Comparison of ENCODE assay signal across 11 cellular contexts in the genomic region with DNA sequence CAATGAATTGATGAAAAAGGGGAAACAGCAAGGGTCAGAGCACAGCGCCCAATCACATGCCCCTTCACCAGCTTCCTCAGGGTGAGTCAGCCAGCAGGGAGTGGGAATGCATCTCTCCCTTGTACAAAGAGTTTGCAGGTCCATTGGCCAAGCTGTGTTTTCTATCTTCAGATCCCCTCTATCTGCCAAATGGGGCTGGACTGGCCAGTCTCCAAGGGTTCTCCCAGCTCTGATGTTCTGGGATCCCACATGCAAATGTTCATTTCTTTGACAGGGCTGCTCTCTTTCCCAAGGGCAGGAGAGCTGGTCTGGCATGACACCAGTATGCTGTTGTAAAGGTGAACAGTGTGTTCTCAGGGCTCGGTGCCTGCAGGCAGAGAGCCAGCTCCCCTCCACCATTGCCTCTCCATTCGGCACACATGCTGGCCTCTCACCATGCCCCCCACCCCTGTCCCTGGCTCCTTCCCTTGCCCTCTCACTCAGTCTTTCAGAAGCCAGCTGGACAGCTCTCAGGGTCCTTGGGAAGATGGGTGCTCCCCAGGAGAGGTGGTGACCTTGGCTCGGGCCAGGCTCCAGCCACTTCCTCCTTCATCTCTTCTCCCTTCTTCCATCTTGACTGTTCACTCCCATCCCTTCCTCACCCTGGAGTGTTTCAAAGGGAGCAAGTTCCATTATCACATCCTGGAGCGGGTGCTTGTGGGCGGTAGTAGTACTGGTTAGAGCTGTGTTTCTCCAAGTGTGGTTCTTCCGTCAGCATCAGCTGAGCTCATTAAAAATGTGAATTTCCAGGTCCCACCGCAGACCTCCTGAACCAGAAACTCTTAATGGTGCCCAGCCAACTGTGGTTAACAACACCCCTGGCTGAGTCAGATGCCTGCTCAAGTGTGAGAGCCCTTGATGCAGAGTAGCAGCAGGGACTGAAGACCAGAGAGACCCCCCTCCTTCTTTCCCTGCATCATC. TPM values are rescaled to one million over a fixed set of nuclear protein-coding genes. Genes with fewer than 3 reads are reported as not detected.
DNase-seq lines count a peak whose midpoint lies in the region; ATAC-seq and TF ChIP-seq lines count a peak whose summit lies in the region.
"Had no signal": no experiment of that assay in that cellular context is flagged by ENCODE, and none has a peak within 500 bp of the region (broad histone marks: within the 10 kb centered on the region; RNA-seq: fewer than 3 reads in every experiment).

No MANE protein-coding gene starts in this region.

- H3K27me3 ChIP-seq in A673 (replicated peaks; ENCODE audit: insufficient read depth, low read depth, low read length, poor library complexity), result no peaks in the 10 kb centered on the region
- H3K27me3 ChIP-seq in H7 (ENCODE audit: control insufficient read depth, insufficient read depth, low read length), result no peaks in the 10 kb centered on the region
- H3K27me3 ChIP-seq: SJCRH30 had no signal

- no peaks in the 10 kb centered on the region for H3K9me3 Mint-ChIP-seq in activated B cell treated with CpG ODN at 0.5 μM for 24 hours
- no peaks in the 10 kb centered on the region for H3K9me3 Mint-ChIP-seq in stimulated activated effector memory CD8-positive, alpha-beta T cell treated with anti-CD3 and anti-CD28 coated beads, Interleukin-12 subunit alpha, Interleukin-12 subunit beta, amount 100 ng/mL, for 72 hours

- BruUV-seq in A673 (replicated peaks; lab: Mats Ljungman, UMichigan), result no TSS peak

- H3K4me1 Mint-ChIP-seq in activated B cell treated with CpG ODN at 0.5 μM for 24 hours, result peaks cover 30% of the 10 kb centered on the region
- peaks cover 8% of the 10 kb centered on the region for H3K4me1 Mint-ChIP-seq in stimulated activated effector memory CD8-positive, alpha-beta T cell treated with anti-CD3 and anti-CD28 coated beads, Interleukin-12 subunit alpha, Interleukin-12 subunit beta, amount 100 ng/mL, for 72 hours

- TF ChIP-seq CTCF in activated B cell treated with CpG ODN at 0.5 μM for 24 hours (IDR thresholded peaks at IDR 0.05), result no peak
- no peak for TF ChIP-seq CTCF in A673 (conservative IDR thresholded peaks at IDR 0.05; ENCODE audit: low read depth, low read length)

- intact Hi-C loops in activated B cell treated with CpG ODN at 0.5 μM for 24 hours (cut with micrococcal nuclease) (loop anchor here (5.0 kb wide), 2 partner anchors 44 to 59 kb away; a partner anchor contains a TSS), A673 (cut with micrococcal nuclease; ENCODE audit: unreplicated experiment) (no loop called here)

- H3K4me3 ChIP-seq in A673 (ENCODE audit: low read depth, low read length, poor library complexity, severe bottlenecking) (no peak overlapping the region), H7 (ENCODE audit: insufficient read depth, low read depth, low read length) (no peak overlapping the region)
- H3K4me3 ChIP-seq: SJCRH30 had no signal

- DNase-seq in activated B cell treated with CpG ODN at 0.5 μM for 24 hours (no peak), iris pigment epithelial cell (ENCODE audit: low read depth) (peak; percentile 11), GM19238 (ENCODE audit: insufficient read length, low spot score) (no peak), A673 (ENCODE audit: low spot score) (no peak), H7 (no peak)
- no peak for DNase-seq in stimulated activated effector memory CD8-positive, alpha-beta T cell treated with anti-CD3 and anti-CD28 coated beads, Interleukin-12 subunit alpha, Interleukin-12 subunit beta, amount 100 ng/mL, for 72 hours (ENCODE audit: low spot score in 2 of 2)
- DNase-seq: DMS53, NCI-H1105 treated with DMSO at 0.1 percent for 48 hours, SJCRH30 had no signal

- H3K9me3 ChIP-seq in A673 (ENCODE audit: low read depth, low read length, poor library complexity, severe bottlenecking), result no peaks in the 10 kb centered on the region
- H3K9me3 ChIP-seq: SJCRH30 had no signal

- ATAC-seq in GM19463 (IDR thresholded peaks at IDR 0.05; ENCODE audit: unreplicated experiment) (peak; percentile 68), activated B cell treated with CpG ODN at 0.5 μM for 24 hours (ENCODE audit: low read depth) (peak; percentile 78), GM21390 (IDR thresholded peaks at IDR 0.05; ENCODE audit: unreplicated experiment) (no peak)
- peak; percentile 32 for ATAC-seq in stimulated activated effector memory CD8-positive, alpha-beta T cell treated with anti-CD3 and anti-CD28 coated beads, Interleukin-12 subunit alpha, Interleukin-12 subunit beta, amount 100 ng/mL, for 72 hours

- H3K27me3 Mint-ChIP-seq in activated B cell treated with CpG ODN at 0.5 μM for 24 hours, result peaks cover 6% of the 10 kb centered on the region

- H3K4me1 ChIP-seq in A673 (ENCODE audit: insufficient read depth, low read length, poor library complexity, severe bottlenecking), result peaks cover 16% of the 10 kb centered on the region
- H3K4me1 ChIP-seq: SJCRH30 had no signal

- no peak overlapping the region for H3K27ac ChIP-seq in A673 (ENCODE audit: low read depth, low read length, poor library complexity, severe bottlenecking)
- H3K27ac ChIP-seq: SJCRH30 had no signal

- peak overlapping the region; percentile 29 for H3K4me3 Mint-ChIP-seq in activated B cell treated with CpG ODN at 0.5 μM for 24 hours
- H3K4me3 Mint-ChIP-seq in stimulated activated effector memory CD8-positive, alpha-beta T cell treated with anti-CD3 and anti-CD28 coated beads, Interleukin-12 subunit alpha, Interleukin-12 subunit beta, amount 100 ng/mL, for 72 hours, result no peak overlapping the region

- H3K36me3 Mint-ChIP-seq in activated B cell treated with CpG ODN at 0.5 μM for 24 hours (ENCODE audit: low read depth), result no peaks in the 10 kb centered on the region
- no peaks in the 10 kb centered on the region for H3K36me3 Mint-ChIP-seq in stimulated activated effector memory CD8-positive, alpha-beta T cell treated with anti-CD3 and anti-CD28 coated beads, Interleukin-12 subunit alpha, Interleukin-12 subunit beta, amount 100 ng/mL, for 72 hours

- CTCF ChIA-PET in activated B cell treated with CpG ODN at 0.5 μM for 24 hours (lab: Charles Lee) (no interaction called here), A673 (lab: Charles Lee) (interaction anchor here (0.5 kb wide), 2 partner anchors 39 to 423 kb away, joined by 3 to 4 read pairs; no protein-coding TSS in a partner anchor)

- POLR2A ChIA-PET in activated B cell treated with CpG ODN at 0.5 μM for 24 hours (lab: Charles Lee) (interaction anchor here (1.5 kb wide), 1 partner anchor 58 kb away, joined by 4 read pairs; a partner anchor contains a TSS), A673 (lab: Charles Lee; ENCODE audit: low non-redundant PET) (no interaction called here)

- H3K36me3 ChIP-seq in A673 (ENCODE audit: insufficient read depth, low read length, poor library complexity, severe bottlenecking), result no peaks in the 10 kb centered on the region
- H3K36me3 ChIP-seq in H7 (replicated peaks; ENCODE audit: control insufficient read depth, insufficient read depth, low read length), result no peaks in the 10 kb centered on the region
- H3K36me3 ChIP-seq: SJCRH30 had no signal

- peak overlapping the region; percentile 2 for H3K27ac Mint-ChIP-seq in activated B cell treated with CpG ODN at 0.5 μM for 24 hours
- H3K27ac Mint-ChIP-seq in stimulated activated effector memory CD8-positive, alpha-beta T cell treated with anti-CD3 and anti-CD28 coated beads, Interleukin-12 subunit alpha, Interleukin-12 subunit beta, amount 100 ng/mL, for 72 hours, result no peak overlapping the region

RNA-seq across cellular contexts. Expression of a gene that starts 24.7 kb away (rescaled TPM):
- total RNA-seq in activated B cell treated with CpG ODN at 0.5 μM for 24 hours, result not detected in 2 replicates
- total RNA-seq in A673 (2021), result not detected in 2 replicates
- 0.11 and 0.31 TPM in 2 replicates for total RNA-seq in H7 (2014; rRNA removed; shearing (Covaris generic))
- total RNA-seq: SJCRH30 had no signal

RNA-seq across cellular contexts. Expression of a gene that starts 57.9 kb away (rescaled TPM):
- total RNA-seq in activated B cell treated with CpG ODN at 0.5 μM for 24 hours (9.2 and 11.0 TPM in 2 replicates), A673 (2021) (11.7 and 12.2 TPM in 2 replicates)
- 5.5 and 9.9 TPM in 2 replicates for total RNA-seq in H7 (2014; rRNA removed; shearing (Covaris generic))
